Comparison of ENCODE assay signal across 21 cellular contexts in genomic region chr9:124019771-124020519, GRCh38. TPM values are rescaled to one million over a fixed set of nuclear protein-coding genes. Genes with fewer than 3 reads are reported as not detected.
"Had no signal": no experiment of that assay in that cellular context is flagged by ENCODE, and none has a peak within 500 bp of the region (broad histone marks: within the 10 kb centered on the region; RNA-seq: fewer than 3 reads in every experiment).

No MANE protein-coding gene starts in this region.

- H3K27me3 ChIP-seq: ovary had no signal

- H3K9me3 Mint-ChIP-seq: activated CD4-positive, alpha-beta T cell treated with anti-CD3 and anti-CD28 coated beads, Interleukin-2, amount 10 ng/mL, durations not matched to agents 7 days and 5 days; activated naive CD8-positive, alpha-beta T cell treated with anti-CD3 and anti-CD28 coated beads, Interleukin-2, amount 10 ng/mL, durations not matched to agents 7 days and 5 days; dendritic cell treated with granulocyte-macrophage colony-stimulating factor and Interleukin-4, amounts not matched to agents 40 ng/mL and 50 ng/mL, for 4 days had no signal

- H3K9me3 ChIP-seq: breast epithelium, heart left ventricle, ovary, thoracic aorta had no signal

- H3K27ac Mint-ChIP-seq: activated CD4-positive, alpha-beta T cell treated with anti-CD3 and anti-CD28 coated beads, Interleukin-2, amount 10 ng/mL, durations not matched to agents 7 days and 5 days; activated naive CD8-positive, alpha-beta T cell treated with anti-CD3 and anti-CD28 coated beads, Interleukin-2, amount 10 ng/mL, durations not matched to agents 7 days and 5 days; dendritic cell treated with granulocyte-macrophage colony-stimulating factor and Interleukin-4, amounts not matched to agents 40 ng/mL and 50 ng/mL, for 4 days had no signal

- H3K27ac ChIP-seq: breast epithelium, epithelial cell of prostate, heart left ventricle, ovary, thoracic aorta had no signal

- H3K36me3 ChIP-seq: breast epithelium, heart left ventricle, ovary, thoracic aorta had no signal

- FAIRE-seq: frontal cortex, TTC549, urothelium cell line had no signal

- ATAC-seq: heart left ventricle, left colon, sciatic nerve had no signal

- DNase-seq: activated CD4-positive, alpha-beta T cell treated with anti-CD3 and anti-CD28 coated beads, Interleukin-2, amount 10 ng/mL, durations not matched to agents 7 days and 5 days; activated CD8-positive, alpha-beta memory T cell treated with anti-CD3 and anti-CD28 coated beads, Interleukin-2, amount 50 U/mL, for 48 hours; activated gamma-delta T cell treated with Interleukin-2 at 50 U/mL for 16 hours; activated naive CD8-positive, alpha-beta T cell treated with anti-CD3 and anti-CD28 coated beads, Interleukin-2, amount 10 ng/mL, durations not matched to agents 7 days and 5 days; effector memory CD4-positive, alpha-beta T cell; heart left ventricle; left colon; midbrain; ovary; T-helper 2 cell had no signal

- H3K4me3 ChIP-seq: breast epithelium, heart left ventricle, lung, ovary, thoracic aorta had no signal

- H3K4me3 Mint-ChIP-seq: activated CD4-positive, alpha-beta T cell treated with anti-CD3 and anti-CD28 coated beads, Interleukin-2, amount 10 ng/mL, durations not matched to agents 7 days and 5 days; activated naive CD8-positive, alpha-beta T cell treated with anti-CD3 and anti-CD28 coated beads, Interleukin-2, amount 10 ng/mL, durations not matched to agents 7 days and 5 days; dendritic cell treated with granulocyte-macrophage colony-stimulating factor and Interleukin-4, amounts not matched to agents 40 ng/mL and 50 ng/mL, for 4 days had no signal

RNA-seq across cellular contexts. Expression of gene LHX2, which starts 8.4 kb away (rescaled TPM):
- total RNA-seq: activated CD4-positive, alpha-beta T cell treated with anti-CD3 and anti-CD28 coated beads, Interleukin-2, amount 10 ng/mL, durations not matched to agents 7 days and 5 days; activated naive CD8-positive, alpha-beta T cell treated with anti-CD3 and anti-CD28 coated beads, Interleukin-2, amount 10 ng/mL, durations not matched to agents 7 days and 5 days; breast epithelium; left colon; myocyte; pulmonary artery endothelial cell; sciatic nerve; thoracic aorta had no signal
